Comparison of ENCODE assay signal across 24 cellular contexts in the genomic region with DNA sequence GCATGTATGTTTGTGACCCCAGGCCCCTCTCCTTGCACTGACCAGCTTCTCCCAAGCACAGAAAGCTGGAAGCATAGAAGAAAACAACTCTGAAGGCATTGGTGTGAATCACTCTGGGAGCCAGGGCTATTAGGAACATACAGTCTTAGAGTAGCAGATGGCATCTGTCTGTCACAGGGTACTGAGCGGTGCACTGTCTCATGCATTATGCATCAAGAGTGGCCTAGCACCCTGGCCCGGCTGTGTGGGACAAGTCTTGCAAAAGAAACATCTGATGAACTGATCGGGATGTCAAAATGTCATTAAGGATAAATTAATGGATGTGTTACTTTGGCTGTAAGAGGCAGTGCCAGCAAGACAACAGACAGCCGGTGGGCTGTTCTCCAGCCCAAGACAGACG.
"Had no signal": no experiment of that assay in that cellular context is flagged by ENCODE, and none has a peak within 500 bp of the region (broad histone marks: within the 10 kb centered on the region; RNA-seq: fewer than 3 reads in every experiment).

No MANE protein-coding gene starts in this region.

- ATAC-seq: activated T-cell treated with anti-CD3 and anti-CD28 coated beads, Interleukin-2, amount 50 U/mL, for 72 hours; esophagus mucosa; natural killer cell had no signal

- H3K4me1 ChIP-seq: breast epithelium, left ventricle myocardium inferior, prostate gland, right atrium auricular region, spleen, upper lobe of left lung had no signal

- H3K36me3 ChIP-seq: breast epithelium, left ventricle myocardium inferior, neutrophil, ovary, prostate gland, right atrium auricular region, spleen, upper lobe of left lung had no signal

- DNase-seq: activated CD4-positive, alpha-beta T cell treated with anti-CD3 and anti-CD28 coated beads for 4 hours; activated CD4-positive, alpha-beta T cell treated with anti-CD3 and anti-CD28 coated beads, Interleukin-2, amount 50 U/mL, for 48 hours; activated CD4-positive, CD25-positive, alpha-beta regulatory T cell; activated effector memory CD4-positive, alpha-beta T cell treated with Interleukin-2 at 50 U/mL for 16 hours; activated naive CD4-positive, alpha-beta T cell treated with anti-CD3 and anti-CD28 coated beads for 36 hours; activated naive CD8-positive, alpha-beta T cell treated with anti-CD3 and anti-CD28 coated beads, Interleukin-2, amount 10 ng/mL, durations not matched to agents 7 days and 5 days; activated T-cell treated with anti-CD3 and anti-CD28 coated beads, Interleukin-2, amount 50 U/mL, for 72 hours; amniotic stem cell; effector memory CD4-positive, alpha-beta T cell; hippocampal formation; kidney glomerular epithelial cell; left ventricle myocardium inferior; midbrain; natural killer cell; ovary; spleen; stimulated activated CD4-positive, alpha-beta T cell treated with anti-CD3 and anti-CD28 coated beads, Interleukin-4, amount 100 ng/mL, for 24 hours; stimulated activated naive CD4-positive, alpha-beta T cell treated with Interleukin-2 at 50 U/mL for 16 hours; upper lobe of left lung had no signal

- H3K27ac ChIP-seq: breast epithelium, left ventricle myocardium inferior, neutrophil, ovary, prostate gland, right atrium auricular region, spleen, upper lobe of left lung had no signal

- H3K9me3 ChIP-seq: breast epithelium, neutrophil, ovary, prostate gland, right atrium auricular region, upper lobe of left lung had no signal

- H3K27me3 ChIP-seq: breast epithelium, neutrophil, ovary, right atrium auricular region, spleen, upper lobe of left lung had no signal

- H3K4me3 ChIP-seq: breast epithelium, left ventricle myocardium inferior, ovary, prostate gland, right atrium auricular region, spleen, upper lobe of left lung had no signal
